25 cellular contexts compared by ENCODE assay signal in genomic region chr4:111650146-111650545, GRCh38.
"Had no signal": no experiment of that assay in that cellular context is flagged by ENCODE, and none has a peak within 500 bp of the region (broad histone marks: within the 10 kb centered on the region; RNA-seq: fewer than 3 reads in every experiment).

No MANE protein-coding gene starts in this region.

- H3K27me3 Mint-ChIP-seq: activated CD4-positive, alpha-beta memory T cell treated with anti-CD3 and anti-CD28 coated beads, Interleukin-2, amount 10 ng/mL, durations not matched to agents 7 days and 5 days; activated CD4-positive, alpha-beta T cell treated with anti-CD3 and anti-CD28 coated beads, Interleukin-2, amount 10 ng/mL, durations not matched to agents 7 days and 5 days; activated naive CD4-positive, alpha-beta T cell treated with anti-CD3 and anti-CD28 coated beads, Interleukin-2, amount 10 ng/mL, durations not matched to agents 7 days and 5 days; activated T-cell treated with anti-CD3 and anti-CD28 coated beads, Interleukin-2, amount 50 U/mL, for 24 hours; naive thymus-derived CD4-positive, alpha-beta T cell had no signal

- H3K4me1 Mint-ChIP-seq: activated CD4-positive, alpha-beta memory T cell treated with anti-CD3 and anti-CD28 coated beads, Interleukin-2, amount 10 ng/mL, durations not matched to agents 7 days and 5 days; activated CD4-positive, alpha-beta T cell treated with anti-CD3 and anti-CD28 coated beads, Interleukin-2, amount 10 ng/mL, durations not matched to agents 7 days and 5 days; activated naive CD4-positive, alpha-beta T cell treated with anti-CD3 and anti-CD28 coated beads, Interleukin-2, amount 10 ng/mL, durations not matched to agents 7 days and 5 days had no signal

- H3K9me3 ChIP-seq: esophagus squamous epithelium, right atrium auricular region, suprapubic skin, tibial nerve had no signal

- H3K27me3 ChIP-seq: brain microvascular endothelial cell, right atrium auricular region, suprapubic skin, tibial nerve had no signal

- H3K4me3 ChIP-seq: esophagus squamous epithelium, right atrium auricular region, suprapubic skin, tibial nerve had no signal

- H3K9me3 Mint-ChIP-seq: activated CD4-positive, alpha-beta memory T cell treated with anti-CD3 and anti-CD28 coated beads, Interleukin-2, amount 10 ng/mL, durations not matched to agents 7 days and 5 days; activated CD4-positive, alpha-beta T cell treated with anti-CD3 and anti-CD28 coated beads, Interleukin-2, amount 10 ng/mL, durations not matched to agents 7 days and 5 days; activated naive CD4-positive, alpha-beta T cell treated with anti-CD3 and anti-CD28 coated beads, Interleukin-2, amount 10 ng/mL, durations not matched to agents 7 days and 5 days; activated T-cell treated with anti-CD3 and anti-CD28 coated beads, Interleukin-2, amount 50 U/mL, for 24 hours; dendritic cell treated with granulocyte-macrophage colony-stimulating factor and Interleukin-4, amounts not matched to agents 40 ng/mL and 50 ng/mL, for 4 days had no signal

- H3K27ac Mint-ChIP-seq: activated CD4-positive, alpha-beta memory T cell treated with anti-CD3 and anti-CD28 coated beads, Interleukin-2, amount 10 ng/mL, durations not matched to agents 7 days and 5 days; activated CD4-positive, alpha-beta T cell treated with anti-CD3 and anti-CD28 coated beads, Interleukin-2, amount 10 ng/mL, durations not matched to agents 7 days and 5 days; activated naive CD4-positive, alpha-beta T cell treated with anti-CD3 and anti-CD28 coated beads, Interleukin-2, amount 10 ng/mL, durations not matched to agents 7 days and 5 days; activated T-cell treated with anti-CD3 and anti-CD28 coated beads, Interleukin-2, amount 50 U/mL, for 24 hours; dendritic cell treated with granulocyte-macrophage colony-stimulating factor and Interleukin-4, amounts not matched to agents 40 ng/mL and 50 ng/mL, for 4 days; naive thymus-derived CD4-positive, alpha-beta T cell had no signal

- H3K4me1 ChIP-seq: esophagus squamous epithelium, right atrium auricular region, suprapubic skin, tibial nerve had no signal

- H3K36me3 ChIP-seq: brain microvascular endothelial cell, esophagus squamous epithelium, right atrium auricular region, suprapubic skin, tibial nerve had no signal

- DNase-seq: activated CD4-positive, alpha-beta memory T cell treated with anti-CD3 and anti-CD28 coated beads, Interleukin-2, amount 10 ng/mL, durations not matched to agents 7 days and 5 days; activated CD4-positive, alpha-beta T cell treated with anti-CD3 and anti-CD28 coated beads for 1 hour; activated CD4-positive, alpha-beta T cell treated with anti-CD3 and anti-CD28 coated beads, Interleukin-2, amount 10 ng/mL, durations not matched to agents 7 days and 5 days; activated CD8-positive, alpha-beta memory T cell treated with anti-CD3 and anti-CD28 coated beads, Interleukin-2, amount 50 U/mL, for 48 hours; activated gamma-delta T cell; activated naive CD4-positive, alpha-beta T cell treated with anti-CD3 and anti-CD28 coated beads, Interleukin-2, amount 10 ng/mL, durations not matched to agents 7 days and 5 days; activated T-cell treated with anti-CD3 and anti-CD28 coated beads, Interleukin-2, amount 50 U/mL, for 24 hours; amniotic stem cell; brain microvascular endothelial cell; caudate nucleus; esophagus squamous epithelium; foreskin melanocyte; left colon; mammary epithelial cell; midbrain; naive thymus-derived CD4-positive, alpha-beta T cell; stimulated activated CD4-positive, alpha-beta T cell treated with anti-CD3 and anti-CD28 coated beads, Interleukin-15, amount 100 ng/mL, for 24 hours; stimulated activated CD4-positive, alpha-beta T cell treated with anti-CD3 and anti-CD28 coated beads, Interleukin-2, amount 100 ng/mL, for 24 hours; stimulated activated naive CD4-positive, alpha-beta T cell; T-helper 2 cell had no signal

- H3K36me3 Mint-ChIP-seq: activated naive CD4-positive, alpha-beta T cell treated with anti-CD3 and anti-CD28 coated beads, Interleukin-2, amount 10 ng/mL, durations not matched to agents 7 days and 5 days; naive thymus-derived CD4-positive, alpha-beta T cell had no signal

- H3K4me3 Mint-ChIP-seq: activated CD4-positive, alpha-beta memory T cell treated with anti-CD3 and anti-CD28 coated beads, Interleukin-2, amount 10 ng/mL, durations not matched to agents 7 days and 5 days; activated CD4-positive, alpha-beta T cell treated with anti-CD3 and anti-CD28 coated beads, Interleukin-2, amount 10 ng/mL, durations not matched to agents 7 days and 5 days; activated naive CD4-positive, alpha-beta T cell treated with anti-CD3 and anti-CD28 coated beads, Interleukin-2, amount 10 ng/mL, durations not matched to agents 7 days and 5 days; activated T-cell treated with anti-CD3 and anti-CD28 coated beads, Interleukin-2, amount 50 U/mL, for 24 hours; dendritic cell treated with granulocyte-macrophage colony-stimulating factor and Interleukin-4, amounts not matched to agents 40 ng/mL and 50 ng/mL, for 4 days; naive thymus-derived CD4-positive, alpha-beta T cell had no signal

- H3K27ac ChIP-seq: brain microvascular endothelial cell, epithelial cell of prostate, esophagus squamous epithelium, right atrium auricular region, suprapubic skin, tibial nerve had no signal
